14 cellular contexts compared by ENCODE assay signal in genomic region chr18:55317322-55317721, GRCh38.
DNase-seq lines count a peak whose midpoint lies in the region; ATAC-seq and TF ChIP-seq lines count a peak whose summit lies in the region.
"Had no signal": no experiment of that assay in that cellular context is flagged by ENCODE, and none has a peak within 500 bp of the region (broad histone marks: within the 10 kb centered on the region; RNA-seq: fewer than 3 reads in every experiment).

No MANE protein-coding gene starts in this region.

- H3K27me3 ChIP-seq in heart left ventricle (no peaks in the 10 kb centered on the region), ascending aorta (no peaks in the 10 kb centered on the region), muscle layer of colon (ENCODE audit: control insufficient read depth in 1 of 2, insufficient read depth in 2 of 2, low read length in 2 of 2) (no peaks in the 10 kb centered on the region)
- H3K27me3 ChIP-seq: neural progenitor cell, SJSA1 had no signal

- no peaks in the 10 kb centered on the region for H3K9me3 Mint-ChIP-seq in type B pancreatic cell
- H3K9me3 Mint-ChIP-seq: neural progenitor cell had no signal

- WGBS in heart left ventricle, 4 donors: 39 to 66% (median 49%) methylated on average over 1 of the region's 1 CpG

- H3K4me1 Mint-ChIP-seq in type B pancreatic cell (ENCODE audit: unreplicated experiment): peaks cover 43% of the 10 kb centered on the region

- no peak for TF ChIP-seq POLR2A in heart left ventricle (IDR thresholded peaks at IDR 0.05)

- H3K9me3 ChIP-seq in heart left ventricle: no peaks in the 10 kb centered on the region
- H3K9me3 ChIP-seq in ascending aorta: no peaks in the 10 kb centered on the region
- H3K9me3 ChIP-seq in muscle layer of colon (ENCODE audit: low read length): no peaks in the 10 kb centered on the region
- H3K9me3 ChIP-seq: SJSA1 had no signal

- H3K27ac ChIP-seq in heart left ventricle (peak overlapping the region in 11 of 12 donors; percentile 83 to 99 (median 94)), ascending aorta (peak overlapping the region; percentile 5 to 92), muscle layer of colon (ENCODE audit: low read depth, low read length) (peak overlapping the region; percentile 15)
- H3K27ac ChIP-seq: neural progenitor cell, SJSA1 had no signal

- H3K27me3 Mint-ChIP-seq in type B pancreatic cell: peaks cover 10% of the 10 kb centered on the region

- TF ChIP-seq CTCF in heart left ventricle (IDR thresholded peaks at IDR 0.05) (no peak), ascending aorta (IDR thresholded peaks at IDR 0.05) (no peak), type B pancreatic cell (conservative IDR thresholded peaks at IDR 0.05) (no peak)

- H3K4me3 Mint-ChIP-seq in type B pancreatic cell: peak overlapping the region; percentile 85
- H3K4me3 Mint-ChIP-seq: neural progenitor cell had no signal

- H3K4me3 ChIP-seq in heart left ventricle (peak overlapping the region in 9 of 12 donors; percentile 59 to 79 (median 67)), ascending aorta (peak overlapping the region in 1 of 2 donors; percentile 69), muscle layer of colon (ENCODE audit: low read depth in 1 of 2, low read length in 2 of 2) (no peak overlapping the region)
- H3K4me3 ChIP-seq: neural progenitor cell, SJSA1 had no signal

- H3K9ac ChIP-seq in muscle layer of colon (ENCODE audit: low read length): no peak overlapping the region
- H3K9ac ChIP-seq: neural progenitor cell had no signal

- no peaks in the 10 kb centered on the region for H3K36me3 ChIP-seq in heart left ventricle
- H3K36me3 ChIP-seq in ascending aorta: no peaks in the 10 kb centered on the region
- no peaks in the 10 kb centered on the region for H3K36me3 ChIP-seq in muscle layer of colon (ENCODE audit: insufficient read depth, low read length)
- H3K36me3 ChIP-seq: neural progenitor cell, SJSA1 had no signal

- ATAC-seq in heart left ventricle (no peak), left cardiac atrium (no peak), HG03025 (IDR thresholded peaks at IDR 0.05; ENCODE audit: low FRiP score, unreplicated experiment) (no peak)

- H3K27ac Mint-ChIP-seq in type B pancreatic cell: no peak overlapping the region
- H3K27ac Mint-ChIP-seq: neural progenitor cell had no signal

- no peak for DNase-seq in heart left ventricle
- DNase-seq in left cardiac atrium: no peak
- no peak for DNase-seq in ascending aorta (ENCODE audit: low spot score in 2 of 2)
- no peak for DNase-seq in type B pancreatic cell (ENCODE audit: extremely low spot score, unreplicated experiment)
- DNase-seq in A172 (ENCODE audit: low spot score): no peak
- no peak for DNase-seq in activated effector memory CD4-positive, alpha-beta T cell treated with Interleukin-2 at 50 U/mL for 16 hours
- DNase-seq: activated effector memory CD4-positive, alpha-beta T cell treated with anti-CD3 and anti-CD28 coated beads, Interleukin-2, amount 50 U/mL, for 16 hours; head of caudate nucleus; NCI-H2107; small intestine had no signal

- H3K36me3 Mint-ChIP-seq in type B pancreatic cell: no peaks in the 10 kb centered on the region
- H3K36me3 Mint-ChIP-seq: neural progenitor cell had no signal

- intact Hi-C loops in heart left ventricle (cut with DNase I): loop anchor here in 5 of 10 donors (5.0 to 10.0 kb wide), 5 partner anchors 40 to 270 kb away; partner anchors contain the start of gene TCF4 (in 2 of the 5)
- intact Hi-C loops in left cardiac atrium (cut with DNase I): loop anchor here in 1 of 2 donors (5.0 to 10.0 kb wide), 2 partner anchors 53 to 75 kb away; no protein-coding TSS in a partner anchor
- intact Hi-C loops in ascending aorta (cut with DNase I): loop anchor here (5.0 kb wide), 1 partner anchor 45 kb away; no protein-coding TSS in a partner anchor

- H3K4me1 ChIP-seq in heart left ventricle (peaks cover 0 to 63% (median 45%) of the 10 kb centered on the region in 12 donors), ascending aorta (peaks cover 4 to 28% of the 10 kb centered on the region in 2 donors), muscle layer of colon (ENCODE audit: insufficient read depth, low read length) (peaks cover 23% of the 10 kb centered on the region)

Comparison
In these comparisons a context has a peak if more than half of its experiments do, and no peak if none do; other contexts are left out.
1. H3K27ac ChIP-seq: peak in every context shown above with its lines; median percentile 94 in heart left ventricle; 48 in ascending aorta; 15 in muscle layer of colon.
2. H3K4me3 ChIP-seq: peak in heart left ventricle (9 of 12); none in muscle layer of colon (0 of 2).